1 cellular context compared by ENCODE assay signal in the genomic region with DNA sequence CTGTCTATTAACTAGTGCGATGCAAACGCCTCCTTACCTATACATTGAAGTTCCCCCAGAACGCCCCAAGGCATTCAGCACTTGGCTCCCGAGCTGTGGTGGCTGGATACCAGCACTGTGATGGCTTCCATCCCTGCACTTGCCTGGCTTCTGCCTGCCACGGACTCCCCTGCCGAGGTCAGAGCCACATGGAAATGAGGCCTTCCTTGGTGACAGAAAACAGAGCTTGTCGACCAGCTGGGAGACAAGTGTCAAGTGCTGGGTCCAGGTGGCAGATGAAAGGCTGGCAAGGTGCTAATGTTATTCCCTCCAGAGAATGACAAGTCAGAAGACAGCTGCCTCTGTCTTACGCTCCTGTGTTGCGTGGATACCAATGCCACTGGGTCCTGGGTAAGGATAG.
TF ChIP-seq lines count a peak whose summit lies in the region.

No MANE protein-coding gene starts in this region.

TF ChIP-seq in IMR-90, 13 proteins besides CTCF, POLR2A, EP300 and RAD21:
- no peak for TF ChIP-seq SMC3 (IDR thresholded peaks at IDR 0.05; ENCODE audit: low read depth, low read length)
- TF ChIP-seq MAFK (IDR thresholded peaks at IDR 0.05; ENCODE audit: low read depth, low read length), result no peak
- TF ChIP-seq MXI1 (IDR thresholded peaks at IDR 0.05; ENCODE audit: borderline replicate concordance, low read depth, low read length), result no peak
- no peak for TF ChIP-seq BHLHE40 (IDR thresholded peaks at IDR 0.05; ENCODE audit: low read depth, low read length)
- no peak for TF ChIP-seq CHD1 (IDR thresholded peaks at IDR 0.05; ENCODE audit: low read depth, low read length)
- no peak for TF ChIP-seq RCOR1 (IDR thresholded peaks at IDR 0.05; ENCODE audit: insufficient replicate concordance, low read length)
- TF ChIP-seq ELK1 (IDR thresholded peaks at IDR 0.05; ENCODE audit: borderline replicate concordance, low read depth, low read length), result no peak
- TF ChIP-seq USF2 (IDR thresholded peaks at IDR 0.05; ENCODE audit: low read depth, low read length), result no peak
- TF ChIP-seq MAZ (IDR thresholded peaks at IDR 0.05; ENCODE audit: borderline replicate concordance, low read depth, low read length), result no peak
- no peak for TF ChIP-seq RFX5 (IDR thresholded peaks at IDR 0.05; ENCODE audit: low read depth, low read length)
- TF ChIP-seq FOS (IDR thresholded peaks at IDR 0.05; ENCODE audit: low read depth, low read length), result no peak
- TF ChIP-seq CEBPB (IDR thresholded peaks at IDR 0.05; ENCODE audit: low read depth, low read length), result no peak
- TF ChIP-seq NFE2L2 (IDR thresholded peaks at IDR 0.05; ENCODE audit: low read depth, low read length), result no peak
